ENCODE assay signal across 1 cellular context in genomic region chr5:65482727-65483473, GRCh38.
TF ChIP-seq lines count a peak whose summit lies in the region.

No MANE protein-coding gene starts in this region.

TF ChIP-seq in GM23338, 12 proteins besides CTCF, POLR2A, EP300 and RAD21 (continued from another document):
- no peak for TF ChIP-seq REST (IDR thresholded peaks at IDR 0.05; ENCODE audit: unreplicated experiment)
- no peak for TF ChIP-seq ZNF331 (CRISPR knock-in tag; IDR thresholded peaks at IDR 0.05; ENCODE audit: low read depth)
- TF ChIP-seq ETS1 (IDR thresholded peaks at IDR 0.05) = no peak
- no peak for TF ChIP-seq POLR2AphosphoS5 (IDR thresholded peaks at IDR 0.05; ENCODE audit: low read depth)
- no peak for TF ChIP-seq ZNF114 (CRISPR knock-in tag; IDR thresholded peaks at IDR 0.05)
- TF ChIP-seq JUNB (IDR thresholded peaks at IDR 0.05; ENCODE audit: unreplicated experiment) = no peak
